Comparison of ENCODE assay signal across 10 cellular contexts in the genomic region with DNA sequence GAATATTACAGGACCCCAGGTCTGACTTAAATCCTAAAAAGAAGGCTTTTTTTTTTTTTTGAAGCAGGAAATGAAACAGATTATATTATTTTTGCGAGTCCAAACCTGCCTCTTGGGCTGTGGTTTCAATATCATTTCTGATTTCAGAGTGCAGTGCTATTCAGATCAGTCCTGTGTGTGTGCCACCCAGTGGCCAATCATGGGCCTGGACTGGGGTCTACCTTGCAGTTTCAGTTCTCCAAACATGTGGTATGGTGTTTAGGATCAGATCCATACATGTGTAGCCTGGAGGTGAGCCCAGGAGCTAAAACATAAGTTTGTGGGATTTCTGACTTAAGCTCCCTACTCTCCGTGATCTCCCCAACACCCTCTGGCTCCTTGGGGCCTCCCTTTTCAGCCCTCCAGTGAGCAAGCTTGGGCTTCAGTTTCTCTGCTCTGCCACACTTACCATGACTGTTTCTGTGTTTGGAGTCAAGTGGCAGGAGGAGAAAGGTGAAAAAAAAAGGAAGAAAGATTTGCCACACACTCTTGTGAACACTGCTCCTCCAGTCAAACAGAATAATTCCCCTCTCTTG. TPM values are rescaled to one million over a fixed set of nuclear protein-coding genes. Genes with fewer than 3 reads are reported as not detected.
DNase-seq lines count a peak whose midpoint lies in the region; ATAC-seq, FAIRE-seq and TF ChIP-seq lines count a peak whose summit lies in the region.
"Had no signal": no experiment of that assay in that cellular context is flagged by ENCODE, and none has a peak within 500 bp of the region (broad histone marks: within the 10 kb centered on the region; RNA-seq: fewer than 3 reads in every experiment).

No MANE protein-coding gene starts in this region.

- peak; percentile 97 for FAIRE-seq in keratinocyte (lab: Jason Lieb, UNC)

- H3K9ac ChIP-seq in SU-DHL-6 (ENCODE audit: low read length) (no peak overlapping the region), keratinocyte (ENCODE audit: control insufficient read depth, extremely low read depth, insufficient read depth, low read length) (peak overlapping the region; percentile 57)

- no peaks in the 10 kb centered on the region for H3K36me3 ChIP-seq in SU-DHL-6 (ENCODE audit: low read length)
- H3K36me3 ChIP-seq in keratinocyte (ENCODE audit: control insufficient read depth in 2 of 2, extremely low read depth in 1 of 2, insufficient read depth in 2 of 2, low read length in 2 of 2): peaks cover 0 to 4% of the 10 kb centered on the region in 2 experiments

- H3K9me3 ChIP-seq in SU-DHL-6 (ENCODE audit: insufficient read depth, low read length) (no peaks in the 10 kb centered on the region), keratinocyte (ENCODE audit: control insufficient read depth, low read depth, low read length) (peaks cover 1% of the 10 kb centered on the region)

- peaks cover 5% of the 10 kb centered on the region for H3K27me3 Mint-ChIP-seq in activated T-cell treated with anti-CD3 and anti-CD28 coated beads, Interleukin-2, amount 50 U/mL, for 24 hours
- peaks cover 2 to 31% (median 10%) of the 10 kb centered on the region in 5 donors for H3K27me3 Mint-ChIP-seq in naive thymus-derived CD8-positive, alpha-beta T cell

- H3K36me3 Mint-ChIP-seq in activated T-cell treated with anti-CD3 and anti-CD28 coated beads, Interleukin-2, amount 50 U/mL, for 24 hours (ENCODE audit: low read depth): no peaks in the 10 kb centered on the region
- H3K36me3 Mint-ChIP-seq in naive thymus-derived CD8-positive, alpha-beta T cell: no peaks in the 10 kb centered on the region

- no peak overlapping the region for H3K27ac ChIP-seq in SU-DHL-6 (ENCODE audit: low read depth, low read length)
- peak overlapping the region; percentile 73 for H3K27ac ChIP-seq in keratinocyte (ENCODE audit: control insufficient read depth, insufficient read depth, low read length)
- H3K27ac ChIP-seq: SK-N-MC had no signal

- no peaks in the 10 kb centered on the region for H3K9me2 ChIP-seq in SU-DHL-6 (replicated peaks; ENCODE audit: insufficient read depth, low read length)

- no peaks in the 10 kb centered on the region for H3K79me2 ChIP-seq in SU-DHL-6 (ENCODE audit: insufficient read depth, low read length)
- H3K79me2 ChIP-seq in keratinocyte (ENCODE audit: control insufficient read depth, insufficient read depth, low read length): peaks cover 16% of the 10 kb centered on the region

- DNase-seq in keratinocyte (ENCODE audit: low read depth, low spot score): no peak
- no peak for DNase-seq in activated T-cell treated with anti-CD3 and anti-CD28 coated beads, Interleukin-2, amount 50 U/mL, for 24 hours
- no peak for DNase-seq in DMS79 (lab: John Stamatoyannopoulos, UW)
- no peak for DNase-seq in naive thymus-derived CD8-positive, alpha-beta T cell
- DNase-seq: naive B cell had no signal

- no peak overlapping the region for H3K27ac Mint-ChIP-seq in activated T-cell treated with anti-CD3 and anti-CD28 coated beads, Interleukin-2, amount 50 U/mL, for 24 hours
- H3K27ac Mint-ChIP-seq in naive thymus-derived CD8-positive, alpha-beta T cell: no peak overlapping the region
- H3K27ac Mint-ChIP-seq: naive B cell had no signal

- H4K20me1 ChIP-seq in SU-DHL-6 (ENCODE audit: low read depth, low read length): no peaks in the 10 kb centered on the region
- H4K20me1 ChIP-seq in keratinocyte (ENCODE audit: control insufficient read depth, extremely low read depth, insufficient read depth, low read length): no peaks in the 10 kb centered on the region

- H3K9me3 Mint-ChIP-seq in activated T-cell treated with anti-CD3 and anti-CD28 coated beads, Interleukin-2, amount 50 U/mL, for 24 hours: no peaks in the 10 kb centered on the region
- peaks cover 0 to 3% (median 0%) of the 10 kb centered on the region in 9 donors for H3K9me3 Mint-ChIP-seq in naive thymus-derived CD8-positive, alpha-beta T cell

- dilution Hi-C loops in keratinocyte (cut with MboI; ENCODE audit: extremely low pct_ligation_motif_present, low sequenced_read_pairs): no loop called here

- TF ChIP-seq CTCF in GM12875 (IDR thresholded peaks at IDR 0.05; ENCODE audit: borderline replicate concordance, insufficient read depth, low read depth, low read length) (peak; percentile 37; the same call in 1 of the 2 replicates), SU-DHL-6 (IDR thresholded peaks at IDR 0.05; ENCODE audit: insufficient read depth, low read length, poor library complexity, severe bottlenecking) (peak; percentile 21), keratinocyte (optimal IDR thresholded peaks at IDR 0.05 in 1 of 3, IDR thresholded peaks at IDR 0.05 in 1 of 3, conservative IDR thresholded peaks at IDR 0.05 in 1 of 3; ENCODE audit: extremely low read depth in 1 of 3, insufficient read depth in 2 of 3, low read length in 3 of 3) (peak; percentile 46 to 82 (median 71))

- H3K9me1 ChIP-seq in keratinocyte (ENCODE audit: control insufficient read depth, extremely low read depth, insufficient read depth, low read length): no peaks in the 10 kb centered on the region

- no peak overlapping the region for H3K4me2 ChIP-seq in SU-DHL-6 (ENCODE audit: low read depth, low read length, poor library complexity, severe bottlenecking)
- peak overlapping the region; percentile 62 for H3K4me2 ChIP-seq in keratinocyte (ENCODE audit: control insufficient read depth, extremely low read depth, insufficient read depth, low read depth, low read length)

- peaks cover 41% of the 10 kb centered on the region for H3K4me1 ChIP-seq in keratinocyte (ENCODE audit: control insufficient read depth, extremely low read depth, insufficient read depth, low read length)

- H3K27me3 ChIP-seq in SU-DHL-6 (ENCODE audit: low read length): no peaks in the 10 kb centered on the region
- H3K27me3 ChIP-seq in keratinocyte (ENCODE audit: control insufficient read depth, extremely low read depth, insufficient read depth, low read length): no peaks in the 10 kb centered on the region

- POLR2A ChIA-PET in naive thymus-derived CD8-positive, alpha-beta T cell (lab: Charles Lee): no interaction called here

- H3K4me3 ChIP-seq in GM12875 (ENCODE audit: low read depth, low read length) (no peak overlapping the region), SU-DHL-6 (ENCODE audit: insufficient read depth, low read length, poor library complexity, severe bottlenecking) (no peak overlapping the region), keratinocyte (ENCODE audit: control insufficient read depth in 2 of 3, extremely low read depth in 1 of 3, insufficient read depth in 2 of 3, low read depth in 1 of 3, low read length in 3 of 3) (no peak overlapping the region)
- H3K4me3 ChIP-seq: SK-N-MC had no signal

- no peaks in the 10 kb centered on the region for H3F3A ChIP-seq in SU-DHL-6 (ENCODE audit: insufficient read depth)

- H3K4me3 Mint-ChIP-seq in activated T-cell treated with anti-CD3 and anti-CD28 coated beads, Interleukin-2, amount 50 U/mL, for 24 hours: no peak overlapping the region
- H3K4me3 Mint-ChIP-seq in naive thymus-derived CD8-positive, alpha-beta T cell: no peak overlapping the region

- H2AFZ ChIP-seq in SU-DHL-6 (ENCODE audit: low read depth, low read length, severe bottlenecking): no peak overlapping the region
- peak overlapping the region; percentile 54 for H2AFZ ChIP-seq in keratinocyte (ENCODE audit: control insufficient read depth, low read length)

- peak; percentile 58 for ATAC-seq in HG02970 (IDR thresholded peaks at IDR 0.05; ENCODE audit: low FRiP score, unreplicated experiment)
- no peak for ATAC-seq in naive thymus-derived CD8-positive, alpha-beta T cell
- no peak for ATAC-seq in activated CD4-positive, CD25-positive, alpha-beta regulatory T cell treated with anti-CD3 and anti-CD28 coated beads, Interleukin-2, amount 50 U/mL, for 24 hours

- no peaks in the 10 kb centered on the region for H3K4me1 Mint-ChIP-seq in activated T-cell treated with anti-CD3 and anti-CD28 coated beads, Interleukin-2, amount 50 U/mL, for 24 hours (ENCODE audit: low read depth)
- H3K4me1 Mint-ChIP-seq in naive thymus-derived CD8-positive, alpha-beta T cell: peaks cover 0 to 2% (median 0%) of the 10 kb centered on the region in 4 donors
- H3K4me1 Mint-ChIP-seq: naive B cell had no signal

RNA-seq across cellular contexts. Expression of gene THSD4, which starts 12.1 kb away (rescaled TPM):
- 24.5 to 37.0 TPM (median 25.3 TPM) in 3 replicates for polyA plus RNA-seq in keratinocyte
- 17.6 TPM for polyA plus RNA-seq in keratinocyte (2011; ENCODE audit: low read depth)
- polyA plus RNA-seq in keratinocyte (2011; cell fraction: cytosol; rRNA removed): 15.4 and 18.0 TPM in 2 replicates
- polyA plus RNA-seq in keratinocyte (2011; cell fraction: nucleus; rRNA removed): 110 and 134 TPM in 2 replicates
- polyA plus RNA-seq in keratinocyte (2012; ENCODE audit: low replicate concordance): 20.1 and 59.2 TPM in 2 replicates
- polyA minus RNA-seq in keratinocyte: 60.2 to 89.9 TPM (median 67.0 TPM) in 3 replicates
- polyA minus RNA-seq in keratinocyte (2011; cell fraction: cytosol; rRNA and poly(A)+ RNA removed): 49.9 TPM
- 173 and 249 TPM in 2 replicates for polyA minus RNA-seq in keratinocyte (2011; cell fraction: nucleus; rRNA and poly(A)+ RNA removed)
- not detected for total RNA-seq in naive thymus-derived CD8-positive, alpha-beta T cell
- not detected for polyA plus RNA-seq in naive thymus-derived CD8-positive, alpha-beta T cell

Comparison
In these comparisons a context has a peak if more than half of its experiments do, and no peak if none do; other contexts are left out.
1. CTCF ChIP-seq: peak in every context shown above with its lines; median percentile 71 in keratinocyte; 37 in GM12875; 21 in SU-DHL-6.
2. RNA of gene THSD4, which starts 12.1 kb away (polyA plus RNA-seq): 15.4 to 134 TPM in keratinocyte; not detected in naive thymus-derived CD8-positive, alpha-beta T cell; every median in the first group is over 10 times any median in the second.